8 cellular contexts compared by ENCODE assay signal in genomic region chr20:21303061-21303871, GRCh38. TPM values are rescaled to one million over a fixed set of nuclear protein-coding genes. Genes with fewer than 3 reads are reported as not detected.
A peak's percentile ranks its signal among the peaks of the same experiment; 100 is the strongest.
DNase-seq lines count a peak whose midpoint lies in the region; ATAC-seq and TF ChIP-seq lines count a peak whose summit lies in the region.

A gene with protein sequence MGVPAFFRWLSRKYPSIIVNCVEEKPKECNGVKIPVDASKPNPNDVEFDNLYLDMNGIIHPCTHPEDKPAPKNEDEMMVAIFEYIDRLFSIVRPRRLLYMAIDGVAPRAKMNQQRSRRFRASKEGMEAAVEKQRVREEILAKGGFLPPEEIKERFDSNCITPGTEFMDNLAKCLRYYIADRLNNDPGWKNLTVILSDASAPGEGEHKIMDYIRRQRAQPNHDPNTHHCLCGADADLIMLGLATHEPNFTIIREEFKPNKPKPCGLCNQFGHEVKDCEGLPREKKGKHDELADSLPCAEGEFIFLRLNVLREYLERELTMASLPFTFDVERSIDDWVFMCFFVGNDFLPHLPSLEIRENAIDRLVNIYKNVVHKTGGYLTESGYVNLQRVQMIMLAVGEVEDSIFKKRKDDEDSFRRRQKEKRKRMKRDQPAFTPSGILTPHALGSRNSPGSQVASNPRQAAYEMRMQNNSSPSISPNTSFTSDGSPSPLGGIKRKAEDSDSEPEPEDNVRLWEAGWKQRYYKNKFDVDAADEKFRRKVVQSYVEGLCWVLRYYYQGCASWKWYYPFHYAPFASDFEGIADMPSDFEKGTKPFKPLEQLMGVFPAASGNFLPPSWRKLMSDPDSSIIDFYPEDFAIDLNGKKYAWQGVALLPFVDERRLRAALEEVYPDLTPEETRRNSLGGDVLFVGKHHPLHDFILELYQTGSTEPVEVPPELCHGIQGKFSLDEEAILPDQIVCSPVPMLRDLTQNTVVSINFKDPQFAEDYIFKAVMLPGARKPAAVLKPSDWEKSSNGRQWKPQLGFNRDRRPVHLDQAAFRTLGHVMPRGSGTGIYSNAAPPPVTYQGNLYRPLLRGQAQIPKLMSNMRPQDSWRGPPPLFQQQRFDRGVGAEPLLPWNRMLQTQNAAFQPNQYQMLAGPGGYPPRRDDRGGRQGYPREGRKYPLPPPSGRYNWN (plus strand): TSS chr20:21303331. CDS start chr20:21303399, 68 bp downstream.

- H2BK120ac ChIP-seq in trophoblast cell (ENCODE audit: insufficient read depth, low read length, poor library complexity), result peak within 1 kb of the TSS; percentile 93

- peak within 1 kb of the TSS; percentile 97 for H2AFZ ChIP-seq in trophoblast cell (ENCODE audit: insufficient read depth, low read length, poor library complexity)

- peak within 1 kb of the TSS; percentile 97 for H3K27ac ChIP-seq in cardiac muscle cell
- H3K27ac ChIP-seq in trophoblast cell (ENCODE audit: low read depth, low read length), result peak within 1 kb of the TSS; percentile 80
- H3K27ac ChIP-seq in transverse colon, result peak within 1 kb of the TSS; percentile 94 to 98 (median 97)

- no CpG with 5 or more reads among the region's 87 CpGs for WGBS in trophoblast cell (ENCODE audit: extremely low coverage, insufficient coverage, insufficient read length)
- 1% methylated on average over 63 of the region's 87 CpGs; no CpG with 5 or more reads in 1 of the 2 donors for WGBS in transverse colon (ENCODE audit: low coverage in 1 of 2), 2 donors

- in situ Hi-C loops in transverse colon (cut with MboI; ENCODE audit: low pct_ligation_motif_present in 1 of 4, low pct_unique_long_range_greater_than_20kb in 1 of 4, low sequenced_read_pairs in 3 of 4), result no loop called here

- peaks cover 12% of the 10 kb centered on the region for H3K79me2 ChIP-seq in trophoblast cell (ENCODE audit: control insufficient read depth, insufficient read depth, low read length, poor library complexity)

- peaks cover 10% of the 10 kb centered on the region for H3K4me1 ChIP-seq in cardiac muscle cell (ENCODE audit: low read depth)
- no peaks in the 10 kb centered on the region for H3K4me1 ChIP-seq in trophoblast cell (ENCODE audit: control insufficient read depth in 1 of 2, insufficient read depth in 2 of 2, low read length in 2 of 2)
- peaks cover 6 to 20% (median 15%) of the 10 kb centered on the region in 4 donors for H3K4me1 ChIP-seq in transverse colon

- H3K4me3 Mint-ChIP-seq in activated naive CD8-positive, alpha-beta T cell treated with anti-CD3 and anti-CD28 coated beads, Interleukin-2, amount 50 U/mL, for 24 hours, result peak within 1 kb of the TSS; percentile 98

- peak within 1 kb of the TSS; percentile 99 for H3K27ac Mint-ChIP-seq in activated naive CD8-positive, alpha-beta T cell treated with anti-CD3 and anti-CD28 coated beads, Interleukin-2, amount 50 U/mL, for 24 hours

- no peaks in the 10 kb centered on the region for H3K36me3 ChIP-seq in cardiac muscle cell
- peaks cover 0 to 2% of the 10 kb centered on the region in 2 experiments for H3K36me3 ChIP-seq in trophoblast cell (ENCODE audit: control insufficient read depth in 1 of 2, insufficient read depth in 2 of 2, low read length in 2 of 2)
- peaks cover 0 to 2% (median 0%) of the 10 kb centered on the region in 4 donors for H3K36me3 ChIP-seq in transverse colon

- H2BK5ac ChIP-seq in trophoblast cell (ENCODE audit: low read depth, low read length, poor library complexity), result peak within 1 kb of the TSS; percentile 84

- peaks cover 3% of the 10 kb centered on the region for H3K9me3 Mint-ChIP-seq in activated naive CD8-positive, alpha-beta T cell treated with anti-CD3 and anti-CD28 coated beads, Interleukin-2, amount 50 U/mL, for 24 hours

- DNase-seq in NCI-H1417 (lab: John Stamatoyannopoulos, UW), result peak; percentile 81 to 98 (median 97)
- peak; percentile 87 to 91 for DNase-seq in SW 1271 (lab: John Stamatoyannopoulos, UW)
- DNase-seq in activated naive CD8-positive, alpha-beta T cell treated with anti-CD3 and anti-CD28 coated beads, Interleukin-2, amount 50 U/mL, for 24 hours, result peak; percentile 98
- DNase-seq in cardiac muscle cell (ENCODE audit: low read depth in 1 of 2, low spot score in 1 of 2), result peak; percentile 96 to 97
- peak; percentile 92 to 98 for DNase-seq in trophoblast cell
- peak; percentile 97 for DNase-seq in transverse colon

- peak; percentile 9; the same call in 1 of the 2 replicates for TF ChIP-seq CTCF in GM12874 (IDR thresholded peaks at IDR 0.05; ENCODE audit: insufficient read depth, low read depth, low read length)
- TF ChIP-seq CTCF in cardiac muscle cell (IDR thresholded peaks at IDR 0.05; ENCODE audit: low read depth, low read length), result no peak
- TF ChIP-seq CTCF in transverse colon (IDR thresholded peaks at IDR 0.05), result no peak

- H2BK12ac ChIP-seq in trophoblast cell (ENCODE audit: low read length), result no peak within 1 kb of the TSS

- peak within 1 kb of the TSS; percentile 97 for H3K14ac ChIP-seq in trophoblast cell (ENCODE audit: low read length)

- H3K4ac ChIP-seq in trophoblast cell (ENCODE audit: low read depth, low read length), result peak within 1 kb of the TSS; percentile 96

- H3K9me3 ChIP-seq in cardiac muscle cell (ENCODE audit: low read depth) (no peaks in the 10 kb centered on the region), trophoblast cell (ENCODE audit: insufficient read depth, low read depth, low read length) (no peaks in the 10 kb centered on the region), transverse colon (no peaks in the 10 kb centered on the region)

- H3K9ac ChIP-seq in trophoblast cell (ENCODE audit: low read length), result peak within 1 kb of the TSS; percentile 92

- peak within 1 kb of the TSS; percentile 98 for H3K18ac ChIP-seq in trophoblast cell (ENCODE audit: low read length)

- peak within 1 kb of the TSS; percentile 82 for H3K4me2 ChIP-seq in trophoblast cell (ENCODE audit: low read length)

- H3K27me3 ChIP-seq in cardiac muscle cell, result no peaks in the 10 kb centered on the region
- no peaks in the 10 kb centered on the region for H3K27me3 ChIP-seq in trophoblast cell (ENCODE audit: insufficient read depth, low read length)
- H3K27me3 ChIP-seq in transverse colon, result no peaks in the 10 kb centered on the region

- H3K36me3 Mint-ChIP-seq in activated naive CD8-positive, alpha-beta T cell treated with anti-CD3 and anti-CD28 coated beads, Interleukin-2, amount 50 U/mL, for 24 hours (ENCODE audit: low read depth), result peaks cover 21% of the 10 kb centered on the region

- H3K23ac ChIP-seq in trophoblast cell (ENCODE audit: low read length), result no peak within 1 kb of the TSS

- peak within 1 kb of the TSS; percentile 39 for H2AK5ac ChIP-seq in trophoblast cell (ENCODE audit: low read length)

- TF ChIP-seq POLR2A in transverse colon (IDR thresholded peaks at IDR 0.05), result peak; percentile 89

- H3K4me1 Mint-ChIP-seq in activated naive CD8-positive, alpha-beta T cell treated with anti-CD3 and anti-CD28 coated beads, Interleukin-2, amount 50 U/mL, for 24 hours, result peaks cover 44% of the 10 kb centered on the region

- intact Hi-C loops in transverse colon (cut with DNase I; ENCODE audit: low total_unique reads), result loop anchor here (10.0 kb wide), 1 partner anchor 178 kb away; the partner anchor contains the start of gene KIZ

- peak within 1 kb of the TSS; percentile 96 for H4K12ac ChIP-seq in trophoblast cell (ENCODE audit: low read depth, low read length)

- peaks cover 9% of the 10 kb centered on the region for H3K79me1 ChIP-seq in trophoblast cell (ENCODE audit: low read length)

- TF ChIP-seq EP300 in transverse colon (IDR thresholded peaks at IDR 0.05; ENCODE audit: low read depth), result no peak

- peak; percentile 93 for ATAC-seq in HG02763 (IDR thresholded peaks at IDR 0.05; ENCODE audit: unreplicated experiment)
- ATAC-seq in activated naive CD8-positive, alpha-beta T cell treated with anti-CD3 and anti-CD28 coated beads, Interleukin-2, amount 50 U/mL, for 24 hours, result peak; percentile 89

- H3K27me3 Mint-ChIP-seq in activated naive CD8-positive, alpha-beta T cell treated with anti-CD3 and anti-CD28 coated beads, Interleukin-2, amount 50 U/mL, for 24 hours, result no peaks in the 10 kb centered on the region

- H4K91ac ChIP-seq in trophoblast cell (ENCODE audit: low read depth, low read length), result peak within 1 kb of the TSS; percentile 93

- peak within 1 kb of the TSS; percentile 99 for H4K8ac ChIP-seq in trophoblast cell (ENCODE audit: low read depth, low read length)

- H3K4me3 ChIP-seq in cardiac muscle cell, result peak within 1 kb of the TSS; percentile 88
- peak within 1 kb of the TSS; percentile 96 for H3K4me3 ChIP-seq in trophoblast cell (ENCODE audit: low read depth, low read length)
- H3K4me3 ChIP-seq in transverse colon, result peak within 1 kb of the TSS; percentile 75 to 98 (median 80)

RNA-seq across cellular contexts. Expression of the gene that starts here (rescaled TPM):
- 59.8 and 61.4 TPM in 2 replicates for total RNA-seq in cardiac muscle cell
- 54.5 and 65.4 TPM in 2 replicates for polyA plus RNA-seq in cardiac muscle cell
- 50.0 and 51.3 TPM in 2 replicates for polyA plus RNA-seq in trophoblast cell (2013)
- 10 to 100 TPM; 16.1 to 46.4 (median 30.3) TPM for total RNA-seq in transverse colon

Comparison
In these comparisons a context has a peak if more than half of its experiments do, and no peak if none do; other contexts are left out.
1. Peak in every context shown above with its lines: DNase-seq, ATAC-seq, H3K4me3 ChIP-seq and H3K27ac ChIP-seq.